8 cellular contexts compared by ENCODE assay signal in the genomic region with DNA sequence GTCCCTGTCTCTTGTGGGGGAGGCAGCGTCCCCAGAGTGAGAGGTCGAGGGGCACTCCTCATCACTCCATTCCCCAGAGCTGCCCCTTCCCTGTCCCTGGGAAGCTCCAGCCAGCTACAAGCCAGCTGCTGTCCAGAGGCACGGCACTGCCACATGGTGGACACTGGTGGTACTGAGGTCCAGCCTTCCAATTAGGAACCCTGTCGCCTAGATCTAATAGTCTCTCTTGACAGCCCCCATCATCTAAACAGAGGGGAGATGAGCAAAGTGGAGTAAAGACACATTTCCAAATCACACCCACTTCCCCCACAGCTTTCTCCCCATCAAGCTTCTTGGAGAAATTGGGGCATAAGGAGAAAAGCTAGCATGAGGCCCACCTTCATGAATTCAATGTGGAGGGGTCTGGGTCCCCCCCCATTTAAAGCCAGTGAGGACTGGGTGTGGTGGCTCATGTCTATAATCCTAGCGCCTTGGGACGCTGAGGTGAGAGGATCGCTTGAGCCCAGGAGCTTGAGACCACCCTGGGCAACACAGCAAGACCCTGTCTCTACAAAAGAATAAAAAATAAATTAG. TPM values are rescaled to one million over a fixed set of nuclear protein-coding genes. Genes with fewer than 3 reads are reported as not detected.
DNase-seq lines count a peak whose midpoint lies in the region; ATAC-seq and FAIRE-seq lines count a peak whose summit lies in the region.

No MANE protein-coding gene starts in this region.

- peak; percentile 8 for FAIRE-seq in GM19239 (lab: Jason Lieb, UNC)

- ATAC-seq in left lobe of liver (peak; percentile 49), GM21367 (IDR thresholded peaks at IDR 0.05; ENCODE audit: unreplicated experiment) (no peak)

- no peaks in the 10 kb centered on the region for H3K9me3 ChIP-seq in BLaER1 treated with 17β-estradiol and CSF1 and Interleukin-3, amounts not matched to agents 10 nM and 100 nM (replicated peaks in 1 of 11)

- H3K9ac ChIP-seq in BLaER1 treated with 17β-estradiol and CSF1 and Interleukin-3, amounts not matched to agents 10 nM and 100 nM: peak overlapping the region in 8 of 11 experiments; percentile 9 to 66 (median 40); a peak in 11 of 22 replicates

- DNase-seq in GM19239 (ENCODE audit: insufficient read length, low spot score) (no peak), NCI-H1105 (lab: John Stamatoyannopoulos, UW) (peak; percentile 20), T-helper 1 cell (peak in 3 of 5 donors; percentile 15 to 48 (median 42)), cerebellum (ENCODE audit: low spot score) (peak; percentile 57), left lobe of liver (ENCODE audit: low spot score) (peak; percentile 80)
- DNase-seq in stimulated activated CD4-positive, alpha-beta T cell treated with anti-CD3 and anti-CD28 coated beads, Interleukin-4, amount 100 ng/mL, for 1 hour: peak; percentile 58

- H3K4me3 ChIP-seq in BLaER1 treated with 17β-estradiol and CSF1 and Interleukin-3, amounts not matched to agents 10 nM and 100 nM: no peak overlapping the region

- peak overlapping the region; percentile 67 to 89 (median 81) for H3K4me2 ChIP-seq in BLaER1 treated with 17β-estradiol and CSF1 and Interleukin-3, amounts not matched to agents 10 nM and 100 nM

- peak overlapping the region in 8 of 11 experiments; percentile 27 to 74 (median 60); a peak in 15 of 22 replicates for H3K27ac ChIP-seq in BLaER1 treated with 17β-estradiol and CSF1 and Interleukin-3, amounts not matched to agents 10 nM and 100 nM

- H3K4me1 ChIP-seq in BLaER1 treated with 17β-estradiol and CSF1 and Interleukin-3, amounts not matched to agents 10 nM and 100 nM: peaks cover 50 to 68% (median 66%) of the 10 kb centered on the region in 10 experiments

- no peaks in the 10 kb centered on the region for H4K20me1 ChIP-seq in BLaER1 treated with 17β-estradiol and CSF1 and Interleukin-3, amounts not matched to agents 10 nM and 100 nM

- H3K27me3 ChIP-seq in BLaER1 treated with 17β-estradiol and CSF1 and Interleukin-3, amounts not matched to agents 10 nM and 100 nM: no peaks in the 10 kb centered on the region

- no peaks in the 10 kb centered on the region for H3K36me3 ChIP-seq in BLaER1 treated with 17β-estradiol and CSF1 and Interleukin-3, amounts not matched to agents 10 nM and 100 nM

RNA-seq across cellular contexts. Expression of a gene that starts 2.1 kb away (rescaled TPM):
- not detected for total RNA-seq in cerebellum
- total RNA-seq in left lobe of liver: 81.6 TPM

RNA-seq across cellular contexts. Expression of a gene that starts 6.6 kb away (rescaled TPM):
- total RNA-seq in cerebellum: 4.5 TPM
- 0.20 TPM for total RNA-seq in left lobe of liver

RNA-seq across cellular contexts. Expression of a gene that starts 18.4 kb away (rescaled TPM):
- total RNA-seq in cerebellum (not detected), left lobe of liver (51.9 TPM)

RNA-seq across cellular contexts. Expression of a gene that starts 22.2 kb away (rescaled TPM):
- total RNA-seq in cerebellum: 35.0 TPM
- total RNA-seq in left lobe of liver: 38.6 TPM

RNA-seq across cellular contexts. Expression of a gene that starts 26.6 kb away (rescaled TPM):
- total RNA-seq in cerebellum (2.1 TPM), left lobe of liver (4.3 TPM)

Comparison
In these comparisons a context has a peak if more than half of its experiments do, and no peak if none do; other contexts are left out.
1. RNA of a gene that starts 2.1 kb away (total RNA-seq): 81.6 TPM in left lobe of liver (single experiment); not detected in cerebellum (single experiment); every median in the first group is over 10 times any median in the second.
2. RNA of a gene that starts 18.4 kb away (total RNA-seq): 51.9 TPM in left lobe of liver (single experiment); not detected in cerebellum (single experiment); every median in the first group is over 10 times any median in the second.